ENCODE assay signal across 8 cellular contexts in the genomic region with DNA sequence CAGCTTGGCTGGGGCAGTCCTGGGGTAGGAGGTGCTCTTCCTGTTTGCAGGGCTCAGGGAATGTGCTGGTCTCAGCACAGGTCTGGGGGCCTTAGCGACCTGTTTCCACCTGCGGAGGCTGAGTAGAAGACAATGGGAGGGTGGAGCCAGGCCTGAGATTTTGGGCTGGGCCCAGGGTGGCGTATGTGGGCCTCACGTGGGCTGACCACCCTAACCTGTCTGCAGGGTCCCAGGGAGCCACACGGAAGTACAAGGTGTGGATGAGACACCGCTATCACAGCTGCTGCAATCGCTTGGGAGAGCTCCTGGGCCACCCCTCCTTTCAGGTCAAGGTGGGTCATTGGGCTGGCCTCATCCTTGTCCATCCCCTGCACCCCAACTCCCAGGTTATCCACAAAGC. TPM values are rescaled to one million over a fixed set of nuclear protein-coding genes. Genes with fewer than 3 reads are reported as not detected.
DNase-seq lines count a peak whose midpoint lies in the region; ATAC-seq and TF ChIP-seq lines count a peak whose summit lies in the region.

No MANE protein-coding gene starts in this region.

- H3K4me2 ChIP-seq in neural cell (ENCODE audit: low read length): peak overlapping the region; percentile 59

- no peak for ATAC-seq in CD4-positive, CD25-positive, alpha-beta regulatory T cell (ENCODE audit: low read depth in 2 of 2)
- ATAC-seq in activated CD4-positive, CD25-positive, alpha-beta regulatory T cell treated with anti-CD3 and anti-CD28 coated beads, Interleukin-2, amount 50 U/mL, for 24 hours: no peak
- no peak for ATAC-seq in GM21619 (IDR thresholded peaks at IDR 0.05; ENCODE audit: unreplicated experiment)

- peak overlapping the region; percentile 77 to 78 for H3K9ac ChIP-seq in duodenal mucosa (ENCODE audit: low read depth in 1 of 2, low read length in 2 of 2)
- H3K9ac ChIP-seq in neural cell (ENCODE audit: low read length): peak overlapping the region; percentile 84

- H3K79me2 ChIP-seq in neural cell (replicated peaks; ENCODE audit: insufficient read depth, low read length): peaks cover 19% of the 10 kb centered on the region

- peak overlapping the region; percentile 86 for H3K27ac ChIP-seq in CD4-positive, CD25-positive, alpha-beta regulatory T cell (ENCODE audit: insufficient read depth, low read length, poor library complexity, severe bottlenecking)
- H3K27ac ChIP-seq in duodenal mucosa (ENCODE audit: low read depth, low read length) (no peak overlapping the region), neural cell (ENCODE audit: low read length) (no peak overlapping the region)

- H3F3A ChIP-seq in neural cell (ENCODE audit: insufficient read depth, low read length, poor library complexity, severe bottlenecking): no peaks in the 10 kb centered on the region

- peak overlapping the region; percentile 61 for H3K4me3 ChIP-seq in CD4-positive, CD25-positive, alpha-beta regulatory T cell (ENCODE audit: low read depth, low read length)
- H3K4me3 ChIP-seq in LNCaP clone FGC (ENCODE audit: low read depth, low read length): peak overlapping the region; percentile 71
- peak overlapping the region; percentile 82 to 85 for H3K4me3 ChIP-seq in duodenal mucosa (ENCODE audit: low read depth in 1 of 2, low read length in 2 of 2)
- peak overlapping the region; percentile 95 for H3K4me3 ChIP-seq in neural cell (ENCODE audit: low read length)

- no peak for DNase-seq in CD4-positive, CD25-positive, alpha-beta regulatory T cell
- DNase-seq in LNCaP clone FGC (ENCODE audit: low read depth) (no peak), NCI-H187 (lab: John Stamatoyannopoulos, UW) (no peak), NCI-H146 (lab: John Stamatoyannopoulos, UW) (no peak)

- peaks cover 0 to 35% (median 12%) of the 10 kb centered on the region in 4 donors for H3K4me1 Mint-ChIP-seq in CD4-positive, CD25-positive, alpha-beta regulatory T cell

- H2AFZ ChIP-seq in neural cell (ENCODE audit: low read depth, low read length): no peak overlapping the region

- H3K27me3 Mint-ChIP-seq in CD4-positive, CD25-positive, alpha-beta regulatory T cell: peaks cover 5% of the 10 kb centered on the region

- no peaks in the 10 kb centered on the region for H3K9me3 ChIP-seq in CD4-positive, CD25-positive, alpha-beta regulatory T cell (ENCODE audit: control insufficient read depth in 2 of 2, low read length in 2 of 2)
- no peaks in the 10 kb centered on the region for H3K9me3 ChIP-seq in duodenal mucosa (ENCODE audit: control insufficient read depth in 1 of 2, low read length in 2 of 2)
- H3K9me3 ChIP-seq in neural cell (ENCODE audit: low read length): no peaks in the 10 kb centered on the region

- no peak for TF ChIP-seq EP300 in neural cell (conservative IDR thresholded peaks at IDR 0.05; ENCODE audit: poor library complexity, severe bottlenecking)

- TF ChIP-seq RAD21 in neural cell (conservative IDR thresholded peaks at IDR 0.05): no peak

- H3K36me3 ChIP-seq in CD4-positive, CD25-positive, alpha-beta regulatory T cell (ENCODE audit: control insufficient read depth, insufficient read depth, low read length): peaks cover 16% of the 10 kb centered on the region
- H3K36me3 ChIP-seq in duodenal mucosa (ENCODE audit: control insufficient read depth in 1 of 2, insufficient read depth in 2 of 2, low read length in 2 of 2): peaks cover 15 to 31% of the 10 kb centered on the region in 2 donors
- H3K36me3 ChIP-seq in neural cell (ENCODE audit: insufficient read depth, low read length): no peaks in the 10 kb centered on the region

- peaks cover 31% of the 10 kb centered on the region for H3K4me1 ChIP-seq in CD4-positive, CD25-positive, alpha-beta regulatory T cell (ENCODE audit: control insufficient read depth, insufficient read depth, low read length, poor library complexity, severe bottlenecking)
- peaks cover 15 to 24% of the 10 kb centered on the region in 2 donors for H3K4me1 ChIP-seq in duodenal mucosa (ENCODE audit: control insufficient read depth in 1 of 2, insufficient read depth in 2 of 2, low read length in 2 of 2)

- no peaks in the 10 kb centered on the region for H3K9me2 ChIP-seq in neural cell (ENCODE audit: insufficient read depth, low read length)

- peak overlapping the region; percentile 86 to 98 (median 94) for H3K4me3 Mint-ChIP-seq in CD4-positive, CD25-positive, alpha-beta regulatory T cell

- H3K36me3 Mint-ChIP-seq in CD4-positive, CD25-positive, alpha-beta regulatory T cell: no peaks in the 10 kb centered on the region

- H3K27ac Mint-ChIP-seq in CD4-positive, CD25-positive, alpha-beta regulatory T cell: peak overlapping the region; percentile 60 to 93 (median 91)

- H3K27me3 ChIP-seq in CD4-positive, CD25-positive, alpha-beta regulatory T cell (ENCODE audit: control insufficient read depth, insufficient read depth, low read length): no peaks in the 10 kb centered on the region
- no peaks in the 10 kb centered on the region for H3K27me3 ChIP-seq in duodenal mucosa (ENCODE audit: control insufficient read depth in 1 of 2, insufficient read depth in 2 of 2, low read length in 2 of 2)
- no peaks in the 10 kb centered on the region for H3K27me3 ChIP-seq in neural cell (ENCODE audit: insufficient read depth, low read depth, low read length)

- no peaks in the 10 kb centered on the region for H3K9me3 Mint-ChIP-seq in CD4-positive, CD25-positive, alpha-beta regulatory T cell

- TF ChIP-seq CTCF in LNCaP clone FGC (IDR thresholded peaks at IDR 0.05; ENCODE audit: control insufficient read depth, extremely low read depth, insufficient read depth) (no peak), neural cell (IDR thresholded peaks at IDR 0.05; ENCODE audit: poor library complexity, severe bottlenecking) (no peak)

- no peaks in the 10 kb centered on the region for H4K20me1 ChIP-seq in neural cell (ENCODE audit: insufficient read depth)

TF ChIP-seq in neural cell, 6 proteins besides CTCF, POLR2A, EP300 and RAD21:
- TF ChIP-seq REST (IDR thresholded peaks at IDR 0.05; ENCODE audit: borderline replicate concordance) (no peak), MXI1 (conservative IDR thresholded peaks at IDR 0.05; ENCODE audit: poor library complexity, severe bottlenecking) (no peak), EZH2 (IDR thresholded peaks at IDR 0.05; ENCODE audit: borderline replicate concordance, insufficient read depth, low read length, poor library complexity, severe bottlenecking) (no peak), TAF1 (IDR thresholded peaks at IDR 0.05; ENCODE audit: low read depth) (no peak), POLR2AphosphoS5 (IDR thresholded peaks at IDR 0.05) (no peak), SMC3 (conservative IDR thresholded peaks at IDR 0.05; ENCODE audit: poor library complexity) (no peak)

RNA-seq across cellular contexts. Expression of gene NOC4L, which starts 1.1 kb away (rescaled TPM):
- 17.0 TPM for total RNA-seq in CD4-positive, CD25-positive, alpha-beta regulatory T cell
- 10 to 100 TPM; 18.9 to 26.9 (median 22.2) TPM for polyA plus RNA-seq in CD4-positive, CD25-positive, alpha-beta regulatory T cell
- 21.6 and 26.9 TPM in 2 replicates for polyA plus RNA-seq in neural cell
- polyA minus RNA-seq in neural cell: 10.8 and 16.8 TPM in 2 replicates

RNA-seq across cellular contexts. Expression of gene DDX51, which starts 1.2 kb away (rescaled TPM):
- 41.2 TPM for total RNA-seq in CD4-positive, CD25-positive, alpha-beta regulatory T cell
- 1 to 10 TPM; 4.8 to 7.6 (median 6.1) TPM for polyA plus RNA-seq in CD4-positive, CD25-positive, alpha-beta regulatory T cell
- polyA plus RNA-seq in neural cell: 17.6 and 22.8 TPM in 2 replicates
- 13.0 and 14.1 TPM in 2 replicates for polyA minus RNA-seq in neural cell
